In the genomic region with DNA sequence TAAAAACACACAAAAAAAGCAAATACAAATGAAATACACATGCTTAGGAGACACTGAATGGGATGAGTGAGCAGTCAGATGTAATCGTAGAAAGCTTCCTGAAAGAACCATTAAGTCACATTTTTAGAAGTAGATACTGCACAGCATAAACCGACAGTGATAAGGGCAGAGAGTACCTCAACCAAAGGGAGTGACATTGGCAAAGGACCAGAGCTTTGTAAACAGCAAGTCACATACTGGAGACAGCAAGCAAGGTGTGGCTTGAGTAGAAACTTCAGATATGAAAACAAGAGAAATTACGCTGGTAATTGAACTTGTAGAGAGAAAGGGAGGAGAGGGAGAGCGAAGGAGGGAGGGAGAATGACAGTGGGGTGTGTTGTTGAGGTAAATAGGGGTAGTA, we compare ENCODE assay signal across 36 cellular contexts.
"Had no signal": no experiment of that assay in that cellular context is flagged by ENCODE, and none has a peak within 500 bp of the region (broad histone marks: within the 10 kb centered on the region; RNA-seq: fewer than 3 reads in every experiment).

No MANE protein-coding gene starts in this region.

- H3K36me3 Mint-ChIP-seq: activated naive CD4-positive, alpha-beta T cell treated with anti-CD3 and anti-CD28 coated beads, Interleukin-2, amount 50 U/mL, for 24 hours; activated naive CD8-positive, alpha-beta T cell treated with anti-CD3 and anti-CD28 coated beads for 36 hours had no signal

- FAIRE-seq: colon, endometrium, endothelial cell of umbilical vein had no signal

- H3K9me3 ChIP-seq: adrenal gland, body of pancreas, esophagus squamous epithelium, gastroesophageal sphincter had no signal

- H3K36me3 ChIP-seq: adrenal gland, esophagus squamous epithelium, gastroesophageal sphincter, heart right ventricle, WERI-Rb-1 had no signal

- ATAC-seq: activated CD4-positive, CD25-positive, alpha-beta regulatory T cell treated with anti-CD3 and anti-CD28 coated beads, Interleukin-2, amount 50 U/mL, for 24 hours; activated CD8-positive, alpha-beta T cell treated with anti-CD3 and anti-CD28 coated beads for 36 hours; activated naive CD8-positive, alpha-beta T cell treated with anti-CD3 and anti-CD28 coated beads, Interleukin-2, amount 50 U/mL, for 24 hours; body of pancreas; gastroesophageal sphincter; heart right ventricle; T-helper 17 cell had no signal

- H3K27me3 Mint-ChIP-seq: activated B cell treated with CpG ODN at 0.5 μM for 24 hours; activated CD8-positive, alpha-beta T cell treated with anti-CD3 and anti-CD28 coated beads for 36 hours; activated naive CD8-positive, alpha-beta T cell treated with anti-CD3 and anti-CD28 coated beads for 36 hours; activated naive CD8-positive, alpha-beta T cell treated with anti-CD3 and anti-CD28 coated beads, Interleukin-2, amount 50 U/mL, for 24 hours had no signal

- H3K4me1 ChIP-seq: adrenal gland, esophagus squamous epithelium, gastroesophageal sphincter, heart right ventricle had no signal

- H3K4me3 ChIP-seq: adrenal gland, body of pancreas, esophagus squamous epithelium, gastroesophageal sphincter, heart right ventricle had no signal

- H3K27ac ChIP-seq: adrenal gland, body of pancreas, epithelial cell of prostate, esophagus squamous epithelium, gastroesophageal sphincter, heart right ventricle, WERI-Rb-1 had no signal

- H3K9me3 Mint-ChIP-seq: activated B cell treated with CpG ODN at 0.5 μM for 24 hours; activated CD8-positive, alpha-beta T cell treated with anti-CD3 and anti-CD28 coated beads for 36 hours; activated naive CD4-positive, alpha-beta T cell treated with anti-CD3 and anti-CD28 coated beads, Interleukin-2, amount 50 U/mL, for 24 hours; activated naive CD8-positive, alpha-beta T cell treated with anti-CD3 and anti-CD28 coated beads, Interleukin-2, amount 50 U/mL, for 24 hours; activated T-helper 1 cell treated with anti-CD3 and anti-CD28 coated beads, Interleukin-12 subunit alpha, Interleukin-12 subunit beta, Interleukin-2, Interleukin-4 antibody, amounts not matched to agents 30 ng/mL and 10 ng/mL and 1 ng/mL, durations not matched to agents 14 hours and 24 hours and 36 hours; activated T-helper 2 cell treated with anti-CD3 and anti-CD28 coated beads, Interferon-gamma antibody, Interleukin-2, Interleukin-4, amounts not matched to agents 10 μg/mL and 5 μg/mL and 100 μg/mL, durations not matched to agents 14 hours and 24 hours and 36 hours; T-helper 2 cell treated with Interferon-gamma antibody and Interleukin-4, amounts not matched to agents 5 μg/mL and 100 μg/mL, for 36 hours had no signal

- DNase-seq: activated B cell treated with CpG ODN at 0.5 μM for 24 hours; activated CD4-positive, alpha-beta T cell treated with anti-CD3 and anti-CD28 coated beads for 48 hours; activated CD4-positive, alpha-beta T cell treated with anti-CD3 and anti-CD28 coated beads, Interleukin-2, amount 50 U/mL, for 1 hour; activated CD4-positive, alpha-beta T cell treated with anti-CD3 and anti-CD28 coated beads, Interleukin-2, amount 50 U/mL, for 48 hours; activated CD8-positive, alpha-beta memory T cell treated with anti-CD3 and anti-CD28 coated beads for 24 hours; activated CD8-positive, alpha-beta T cell treated with anti-CD3 and anti-CD28 coated beads for 36 hours; activated effector memory CD4-positive, alpha-beta T cell treated with anti-CD3 and anti-CD28 coated beads, Interleukin-2, amount 50 U/mL, for 16 hours; activated naive CD4-positive, alpha-beta T cell treated with anti-CD3 and anti-CD28 coated beads for 36 hours; activated naive CD8-positive, alpha-beta T cell treated with anti-CD3 and anti-CD28 coated beads for 36 hours; activated naive CD8-positive, alpha-beta T cell treated with anti-CD3 and anti-CD28 coated beads, Interleukin-2, amount 50 U/mL, for 24 hours; activated T-cell treated with anti-CD3 and anti-CD28 coated beads, Interleukin-2, amount 50 U/mL, for 1 hour; activated T-cell treated with anti-CD3 and anti-CD28 coated beads, Interleukin-2, amount 50 U/mL, for 48 hours; adrenal gland; amygdala; aorta; caudate nucleus; cortex of kidney; dermis blood vessel endothelial cell; effector CD8-positive, alpha-beta T cell; esophagus squamous epithelium; foreskin melanocyte; heart right ventricle; T-helper 17 cell; T1000; WERI-Rb-1 had no signal

- H3K27ac Mint-ChIP-seq: activated B cell treated with CpG ODN at 0.5 μM for 24 hours; activated CD8-positive, alpha-beta T cell treated with anti-CD3 and anti-CD28 coated beads for 36 hours; activated naive CD4-positive, alpha-beta T cell treated with anti-CD3 and anti-CD28 coated beads for 36 hours; activated naive CD4-positive, alpha-beta T cell treated with anti-CD3 and anti-CD28 coated beads, Interleukin-2, amount 50 U/mL, for 24 hours; activated naive CD8-positive, alpha-beta T cell treated with anti-CD3 and anti-CD28 coated beads for 36 hours; activated naive CD8-positive, alpha-beta T cell treated with anti-CD3 and anti-CD28 coated beads, Interleukin-2, amount 50 U/mL, for 24 hours; activated T-helper 1 cell treated with anti-CD3 and anti-CD28 coated beads, Interleukin-12 subunit alpha, Interleukin-12 subunit beta, Interleukin-2, Interleukin-4 antibody, amounts not matched to agents 30 ng/mL and 10 ng/mL and 1 ng/mL, durations not matched to agents 14 hours and 24 hours and 36 hours; activated T-helper 2 cell treated with anti-CD3 and anti-CD28 coated beads, Interferon-gamma antibody, Interleukin-2, Interleukin-4, amounts not matched to agents 10 μg/mL and 5 μg/mL and 100 μg/mL, durations not matched to agents 14 hours and 24 hours and 36 hours; T-helper 17 cell; T-helper 2 cell treated with Interferon-gamma antibody and Interleukin-4, amounts not matched to agents 5 μg/mL and 100 μg/mL, for 36 hours had no signal

- H3K27me3 ChIP-seq: body of pancreas, gastroesophageal sphincter had no signal

- H3K4me1 Mint-ChIP-seq: activated B cell treated with CpG ODN at 0.5 μM for 24 hours; activated naive CD4-positive, alpha-beta T cell treated with anti-CD3 and anti-CD28 coated beads, Interleukin-2, amount 50 U/mL, for 24 hours; activated naive CD8-positive, alpha-beta T cell treated with anti-CD3 and anti-CD28 coated beads for 36 hours; activated naive CD8-positive, alpha-beta T cell treated with anti-CD3 and anti-CD28 coated beads, Interleukin-2, amount 50 U/mL, for 24 hours; T-helper 17 cell had no signal

- H3K4me3 Mint-ChIP-seq: activated B cell treated with CpG ODN at 0.5 μM for 24 hours; activated CD8-positive, alpha-beta T cell treated with anti-CD3 and anti-CD28 coated beads for 36 hours; activated naive CD4-positive, alpha-beta T cell treated with anti-CD3 and anti-CD28 coated beads for 36 hours; activated naive CD4-positive, alpha-beta T cell treated with anti-CD3 and anti-CD28 coated beads, Interleukin-2, amount 50 U/mL, for 24 hours; activated naive CD8-positive, alpha-beta T cell treated with anti-CD3 and anti-CD28 coated beads for 36 hours; activated naive CD8-positive, alpha-beta T cell treated with anti-CD3 and anti-CD28 coated beads, Interleukin-2, amount 50 U/mL, for 24 hours; activated T-helper 1 cell treated with anti-CD3 and anti-CD28 coated beads, Interleukin-12 subunit alpha, Interleukin-12 subunit beta, Interleukin-2, Interleukin-4 antibody, amounts not matched to agents 30 ng/mL and 10 ng/mL and 1 ng/mL, durations not matched to agents 14 hours and 24 hours and 36 hours; T-helper 17 cell; T-helper 2 cell treated with Interferon-gamma antibody and Interleukin-4, amounts not matched to agents 5 μg/mL and 100 μg/mL, for 36 hours had no signal
